ENCODE assay signal across 8 cellular contexts in the genomic region with DNA sequence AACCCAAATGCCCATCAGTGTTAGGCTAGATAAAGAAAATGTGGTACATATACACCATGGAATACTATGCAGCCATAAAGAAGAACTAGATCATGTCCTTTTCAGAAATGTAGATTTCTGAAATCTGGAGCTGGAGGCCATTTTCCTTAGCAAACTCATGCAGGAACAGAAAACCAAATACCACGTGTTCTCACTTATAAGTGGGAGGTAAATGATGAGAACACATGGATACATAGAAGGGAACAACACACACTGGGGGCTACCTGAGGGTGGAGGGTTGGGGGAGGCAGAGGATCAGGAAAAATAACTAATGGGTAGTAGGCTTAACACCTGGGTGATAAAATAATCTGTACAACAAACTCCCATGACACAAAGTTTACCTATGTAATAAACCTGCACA.
"Had no signal": no experiment of that assay in that cellular context is flagged by ENCODE, and none has a peak within 500 bp of the region (broad histone marks: within the 10 kb centered on the region; RNA-seq: fewer than 3 reads in every experiment).

No MANE protein-coding gene starts in this region.

- FAIRE-seq: G401.6, GM12878, GM12891, GM12892, GM18507, GM19239 had no signal

- ATAC-seq: GM12878 had no signal

- DNase-seq: GDM1, GF-D8 had no signal

- H3K4me3 ChIP-seq: GM12878 had no signal
